Comparison of ENCODE assay signal across 8 cellular contexts in the genomic region with DNA sequence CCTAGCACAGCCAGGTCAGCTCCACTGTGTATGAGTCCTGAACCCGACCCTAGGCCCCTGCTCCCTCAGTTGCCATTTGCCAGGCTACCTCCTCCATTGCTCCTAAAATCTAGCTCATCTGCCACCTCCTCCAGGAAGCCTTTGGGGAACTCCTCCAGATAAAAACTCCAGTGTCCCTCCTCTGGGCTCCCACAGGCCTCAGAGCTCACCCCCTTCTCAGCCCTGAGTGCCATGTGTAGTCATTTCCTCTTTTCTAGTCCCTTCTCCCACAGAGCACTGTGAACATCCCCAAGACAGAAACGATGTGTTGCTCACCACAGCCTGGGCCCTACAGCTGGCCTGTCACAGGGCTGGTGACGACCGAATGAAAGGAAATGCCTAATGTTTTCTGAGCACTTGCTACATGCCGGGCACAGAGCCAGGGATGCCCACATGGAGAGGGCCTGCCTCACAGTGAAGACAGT.
DNase-seq lines count a peak whose midpoint lies in the region; ATAC-seq, FAIRE-seq and TF ChIP-seq lines count a peak whose summit lies in the region.

No MANE protein-coding gene starts in this region.

- FAIRE-seq in K562 (lab: Jason Lieb, UNC) (no peak), frontal cortex (lab: Jason Lieb, UNC) (no peak)

- H3K79me2 ChIP-seq in K562 (ENCODE audit: control insufficient read depth, insufficient read depth, low read length) = no peaks in the 10 kb centered on the region

- ATAC-seq in GM18909 (IDR thresholded peaks at IDR 0.05; ENCODE audit: poor library complexity, unreplicated experiment) (peak; percentile 34), HG02981 (IDR thresholded peaks at IDR 0.05; ENCODE audit: unreplicated experiment) (peak; percentile 37), K562 (0 out of 3 replicates have a peak, but pooled peaks have one; percentile 3)

- no peak for TF ChIP-seq CTCF in K562 (IDR thresholded peaks at IDR 0.05 in 2 of 3, conservative IDR thresholded peaks at IDR 0.05 in 1 of 3; ENCODE audit: insufficient read depth in 2 of 3, low read depth in 1 of 3, low read length in 3 of 3)
- no peak for TF ChIP-seq CTCF in osteocyte (IDR thresholded peaks at IDR 0.05)

- H2AFZ ChIP-seq in K562 (ENCODE audit: low read depth, low read length) = peak overlapping the region; percentile 69

- H3K4me1 ChIP-seq in K562 (replicated peaks in 1 of 2; ENCODE audit: control insufficient read depth in 2 of 2, insufficient read depth in 2 of 2, low read length in 2 of 2) (peaks cover 82% of the 10 kb centered on the region in 2 experiments), muscle layer of duodenum (ENCODE audit: control insufficient read depth in 1 of 2, insufficient read depth in 2 of 2, low read length in 2 of 2) (peaks cover 12 to 18% of the 10 kb centered on the region in 2 donors)

- no peak overlapping the region for H3K27ac Mint-ChIP-seq in osteocyte (ENCODE audit: unreplicated experiment)

- DNase-seq in RPMI8226 (peak; percentile 96), K562 (ENCODE audit: extremely low read depth in 1 of 4, low spot score in 3 of 4) (no peak), mesenteric fat pad (ENCODE audit: low spot score) (no peak), osteocyte (ENCODE audit: extremely low spot score, unreplicated experiment) (no peak), frontal cortex (ENCODE audit: low spot score in 2 of 2) (no peak)

- H3K27ac ChIP-seq in K562 (ENCODE audit: extremely low read depth, low read depth, low read length) = no peak overlapping the region
- H3K27ac ChIP-seq in muscle layer of duodenum (ENCODE audit: low read length) = peak overlapping the region; percentile 75

- intact Hi-C loops in K562 (cut with micrococcal nuclease) = loop anchor here (2.0 kb wide), 1 partner anchor 17 kb away; no protein-coding TSS in a partner anchor

- H3K4me2 ChIP-seq in K562 (ENCODE audit: insufficient read depth, low read length) = no peak overlapping the region

- no TSS peak for BruUV-seq in K562 (replicated peaks; lab: Mats Ljungman, UMichigan)

- 61% methylated on average over 5 of the region's 5 CpGs for WGBS in K562 (ENCODE audit: insufficient coverage, low coverage, missing lambda C conversion rate)

- in situ Hi-C loops in K562 (cut with MboI) = no loop called here

- H4K20me1 ChIP-seq in K562 (replicated peaks; ENCODE audit: control insufficient read depth, insufficient read depth, low read length) = 0 out of 2 replicates have a peak, but pooled peaks cover 4% of the 10 kb centered on the region

- no peaks in the 10 kb centered on the region for H3K27me3 ChIP-seq in K562 (ENCODE audit: control insufficient read depth in 2 of 2, insufficient read depth in 2 of 2, low read length in 2 of 2)
- no peaks in the 10 kb centered on the region for H3K27me3 ChIP-seq in muscle layer of duodenum (ENCODE audit: low read depth, low read length)

- TF ChIP-seq RAD21 in K562 (CRISPR knock-in tag; conservative IDR thresholded peaks at IDR 0.05 in 1 of 2, IDR thresholded peaks at IDR 0.05 in 1 of 2) = no peak

- H3K4me3 Mint-ChIP-seq in osteocyte (ENCODE audit: unreplicated experiment) = no peak overlapping the region

- H3K9me3 ChIP-seq in K562 (replicated peaks; ENCODE audit: control insufficient read depth, insufficient read depth, low read depth, low read length) = no peaks in the 10 kb centered on the region
- no peaks in the 10 kb centered on the region for H3K9me3 ChIP-seq in muscle layer of duodenum (ENCODE audit: control insufficient read depth in 1 of 2, low read length in 2 of 2)

- H3K9me3 Mint-ChIP-seq in osteocyte (ENCODE audit: unreplicated experiment) = no peaks in the 10 kb centered on the region

- no peak overlapping the region for H3K4me3 ChIP-seq in K562
- no peak overlapping the region for H3K4me3 ChIP-seq in muscle layer of duodenum (ENCODE audit: low read depth in 1 of 2, low read length in 2 of 2)

- no peak for TF ChIP-seq EP300 in K562 (IDR thresholded peaks at IDR 0.05; ENCODE audit: low read length)

- H3K27me3 Mint-ChIP-seq in osteocyte (ENCODE audit: unreplicated experiment) = no peaks in the 10 kb centered on the region

- no peak for TF ChIP-seq POLR2A in K562 (conservative IDR thresholded peaks at IDR 0.05)

- POLR2A ChIA-PET in K562 (lab: Yijun Ruan, JAX) = interaction anchor here (0.6 to 0.8 kb wide), 3 partner anchors 13 to 1055 kb away, joined by 3 read pairs; no protein-coding TSS in a partner anchor

- peaks cover 2% of the 10 kb centered on the region for H3K36me3 Mint-ChIP-seq in osteocyte (ENCODE audit: unreplicated experiment)

- H3K9me1 ChIP-seq in K562 (ENCODE audit: control insufficient read depth, insufficient read depth, low read length) = no peaks in the 10 kb centered on the region

- H3K36me3 ChIP-seq in K562 (ENCODE audit: control insufficient read depth, insufficient read depth, low read length) = no peaks in the 10 kb centered on the region
- H3K36me3 ChIP-seq in muscle layer of duodenum (ENCODE audit: control insufficient read depth in 1 of 2, insufficient read depth in 2 of 2, low read length in 2 of 2) = no peaks in the 10 kb centered on the region

- CTCF ChIA-PET in K562 (lab: Yijun Ruan, JAX; ENCODE audit: low intra/inter-chr PET ratio) = no interaction called here

- peaks cover 32% of the 10 kb centered on the region for H3K4me1 Mint-ChIP-seq in osteocyte (ENCODE audit: unreplicated experiment)

- peak overlapping the region in 1 of 2 experiments; percentile 17; a peak in 1 of 4 replicates for H3K9ac ChIP-seq in K562 (ENCODE audit: insufficient read depth in 1 of 2, low read depth in 2 of 2, low read length in 2 of 2)

TF ChIP-seq in K562, 482 proteins besides CTCF, POLR2A, EP300 and RAD21 (continues in another document):
- TF ChIP-seq CBX5 (IDR thresholded peaks at IDR 0.05; ENCODE audit: borderline replicate concordance, low read depth) (0 out of 2 replicates have a peak, but pooled peaks have one; percentile 39), TCF7 (IDR thresholded peaks at IDR 0.05; ENCODE audit: borderline replicate concordance) (no peak)
- TF ChIP-seq, protein P1, sequence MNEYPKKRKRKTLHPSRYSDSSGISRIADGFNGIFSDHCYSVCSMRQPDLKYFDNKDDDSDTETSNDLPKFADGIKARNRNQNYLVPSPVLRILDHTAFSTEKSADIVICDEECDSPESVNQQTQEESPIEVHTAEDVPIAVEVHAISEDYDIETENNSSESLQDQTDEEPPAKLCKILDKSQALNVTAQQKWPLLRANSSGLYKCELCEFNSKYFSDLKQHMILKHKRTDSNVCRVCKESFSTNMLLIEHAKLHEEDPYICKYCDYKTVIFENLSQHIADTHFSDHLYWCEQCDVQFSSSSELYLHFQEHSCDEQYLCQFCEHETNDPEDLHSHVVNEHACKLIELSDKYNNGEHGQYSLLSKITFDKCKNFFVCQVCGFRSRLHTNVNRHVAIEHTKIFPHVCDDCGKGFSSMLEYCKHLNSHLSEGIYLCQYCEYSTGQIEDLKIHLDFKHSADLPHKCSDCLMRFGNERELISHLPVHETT (CRISPR knock-in tag; conservative IDR thresholded peaks at IDR 0.05 in 1 of 2, IDR thresholded peaks at IDR 0.05 in 1 of 2) = 0 out of 4 replicates have a peak, but pooled peaks of 1 of the 2 experiments have one; percentile 3
- TF ChIP-seq, protein P2, sequence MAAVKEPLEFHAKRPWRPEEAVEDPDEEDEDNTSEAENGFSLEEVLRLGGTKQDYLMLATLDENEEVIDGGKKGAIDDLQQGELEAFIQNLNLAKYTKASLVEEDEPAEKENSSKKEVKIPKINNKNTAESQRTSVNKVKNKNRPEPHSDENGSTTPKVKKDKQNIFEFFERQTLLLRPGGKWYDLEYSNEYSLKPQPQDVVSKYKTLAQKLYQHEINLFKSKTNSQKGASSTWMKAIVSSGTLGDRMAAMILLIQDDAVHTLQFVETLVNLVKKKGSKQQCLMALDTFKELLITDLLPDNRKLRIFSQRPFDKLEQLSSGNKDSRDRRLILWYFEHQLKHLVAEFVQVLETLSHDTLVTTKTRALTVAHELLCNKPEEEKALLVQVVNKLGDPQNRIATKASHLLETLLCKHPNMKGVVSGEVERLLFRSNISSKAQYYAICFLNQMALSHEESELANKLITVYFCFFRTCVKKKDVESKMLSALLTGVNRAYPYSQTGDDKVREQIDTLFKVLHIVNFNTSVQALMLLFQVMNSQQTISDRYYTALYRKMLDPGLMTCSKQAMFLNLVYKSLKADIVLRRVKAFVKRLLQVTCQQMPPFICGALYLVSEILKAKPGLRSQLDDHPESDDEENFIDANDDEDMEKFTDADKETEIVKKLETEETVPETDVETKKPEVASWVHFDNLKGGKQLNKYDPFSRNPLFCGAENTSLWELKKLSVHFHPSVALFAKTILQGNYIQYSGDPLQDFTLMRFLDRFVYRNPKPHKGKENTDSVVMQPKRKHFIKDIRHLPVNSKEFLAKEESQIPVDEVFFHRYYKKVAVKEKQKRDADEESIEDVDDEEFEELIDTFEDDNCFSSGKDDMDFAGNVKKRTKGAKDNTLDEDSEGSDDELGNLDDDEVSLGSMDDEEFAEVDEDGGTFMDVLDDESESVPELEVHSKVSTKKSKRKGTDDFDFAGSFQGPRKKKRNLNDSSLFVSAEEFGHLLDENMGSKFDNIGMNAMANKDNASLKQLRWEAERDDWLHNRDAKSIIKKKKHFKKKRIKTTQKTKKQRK (IDR thresholded peaks at IDR 0.05; ENCODE audit: borderline replicate concordance, low read depth, low read length) = no peak
- TF ChIP-seq, protein P3, sequence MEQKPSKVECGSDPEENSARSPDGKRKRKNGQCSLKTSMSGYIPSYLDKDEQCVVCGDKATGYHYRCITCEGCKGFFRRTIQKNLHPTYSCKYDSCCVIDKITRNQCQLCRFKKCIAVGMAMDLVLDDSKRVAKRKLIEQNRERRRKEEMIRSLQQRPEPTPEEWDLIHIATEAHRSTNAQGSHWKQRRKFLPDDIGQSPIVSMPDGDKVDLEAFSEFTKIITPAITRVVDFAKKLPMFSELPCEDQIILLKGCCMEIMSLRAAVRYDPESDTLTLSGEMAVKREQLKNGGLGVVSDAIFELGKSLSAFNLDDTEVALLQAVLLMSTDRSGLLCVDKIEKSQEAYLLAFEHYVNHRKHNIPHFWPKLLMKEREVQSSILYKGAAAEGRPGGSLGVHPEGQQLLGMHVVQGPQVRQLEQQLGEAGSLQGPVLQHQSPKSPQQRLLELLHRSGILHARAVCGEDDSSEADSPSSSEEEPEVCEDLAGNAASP (IDR thresholded peaks at IDR 0.05) = no peak
- TF ChIP-seq, protein P4, sequence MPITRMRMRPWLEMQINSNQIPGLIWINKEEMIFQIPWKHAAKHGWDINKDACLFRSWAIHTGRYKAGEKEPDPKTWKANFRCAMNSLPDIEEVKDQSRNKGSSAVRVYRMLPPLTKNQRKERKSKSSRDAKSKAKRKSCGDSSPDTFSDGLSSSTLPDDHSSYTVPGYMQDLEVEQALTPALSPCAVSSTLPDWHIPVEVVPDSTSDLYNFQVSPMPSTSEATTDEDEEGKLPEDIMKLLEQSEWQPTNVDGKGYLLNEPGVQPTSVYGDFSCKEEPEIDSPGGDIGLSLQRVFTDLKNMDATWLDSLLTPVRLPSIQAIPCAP (CRISPR knock-in tag; IDR thresholded peaks at IDR 0.05; ENCODE audit: borderline replicate concordance) = no peak
